ENCODE assay signal across 8 cellular contexts in genomic region chr2:152099655-152100050, GRCh38. TPM values are rescaled to one million over a fixed set of nuclear protein-coding genes. Genes with fewer than 3 reads are reported as not detected.
DNase-seq lines count a peak whose midpoint lies in the region; ATAC-seq and TF ChIP-seq lines count a peak whose summit lies in the region.
"Had no signal": no experiment of that assay in that cellular context is flagged by ENCODE, and none has a peak within 500 bp of the region (broad histone marks: within the 10 kb centered on the region; RNA-seq: fewer than 3 reads in every experiment).

No MANE protein-coding gene starts in this region.

- no peak overlapping the region for H2AFZ ChIP-seq in GM23248

- H3K27me3 ChIP-seq in GM23248 (replicated peaks; ENCODE audit: insufficient read depth) (peaks cover 67% of the 10 kb centered on the region), iPS DF 6.9 (ENCODE audit: control insufficient read depth, insufficient read depth, low read length) (peaks cover 23% of the 10 kb centered on the region), skeletal muscle tissue (ENCODE audit: control insufficient read depth in 3 of 3, insufficient read depth in 3 of 3, low read length in 3 of 3) (peaks cover 3 to 38% (median 29%) of the 10 kb centered on the region in 3 donors), left lung (peaks cover 16 to 46% of the 10 kb centered on the region in 2 donors)

- H3F3A ChIP-seq in GM23248 (ENCODE audit: insufficient read depth), result 0 out of 2 replicates have a peak, but pooled peaks cover 7% of the 10 kb centered on the region

- TF ChIP-seq CTCF in WI38 (IDR thresholded peaks at IDR 0.05; ENCODE audit: low read depth, low read length), result no peak
- TF ChIP-seq CTCF in left lung (IDR thresholded peaks at IDR 0.05), result no peak

- in situ Hi-C loops in GM23248 (cut with MboI), result no loop called here

- no peaks in the 10 kb centered on the region for H3K79me2 ChIP-seq in GM23248 (ENCODE audit: insufficient read depth)

- 36 to 38% methylated on average over 9 of the region's 9 CpGs for WGBS in GM23248 (ENCODE audit: low coverage in 1 of 2, low lambda C conversion rate in 2 of 2, missing lambda C conversion rate in 2 of 2), 2 experiments
- WGBS in iPS DF 6.9 (ENCODE audit: insufficient coverage, insufficient read length), result 100% methylated on average over 2 of the region's 9 CpGs

- H3K27ac ChIP-seq in GM23248 (no peak overlapping the region), iPS DF 6.9 (ENCODE audit: low read length) (no peak overlapping the region), skeletal muscle tissue (ENCODE audit: low read depth, low read length) (no peak overlapping the region), left lung (no peak overlapping the region)

- H4K20me1 ChIP-seq in GM23248 (ENCODE audit: insufficient read depth), result no peaks in the 10 kb centered on the region

- H3K9me2 ChIP-seq in GM23248 (ENCODE audit: insufficient read depth), result no peaks in the 10 kb centered on the region

- H3K9ac ChIP-seq in GM23248 (no peak overlapping the region), skeletal muscle tissue (ENCODE audit: low read depth in 1 of 3, low read length in 3 of 3) (peak overlapping the region in 1 of 3 donors; percentile 40)

- H3K9me3 ChIP-seq in GM23248 (ENCODE audit: low read depth), result no peaks in the 10 kb centered on the region
- no peaks in the 10 kb centered on the region for H3K9me3 ChIP-seq in iPS DF 6.9 (ENCODE audit: control insufficient read depth, insufficient read depth, low read length)
- H3K9me3 ChIP-seq in skeletal muscle tissue (ENCODE audit: control insufficient read depth in 3 of 3, low read length in 3 of 3), result no peaks in the 10 kb centered on the region
- no peaks in the 10 kb centered on the region for H3K9me3 ChIP-seq in left lung

- intact Hi-C loops in left lung (cut with DNase I), result no loop called here

- H3K4me2 ChIP-seq in GM23248 (ENCODE audit: unreplicated experiment), result peak overlapping the region; percentile 67

- DNase-seq in GM23248 (no peak), iPS DF 6.9 (ENCODE audit: low read depth, low spot score) (no peak), left lung (no peak)
- DNase-seq: NCI-H187 treated with DMSO at 0.1 percent for 48 hours had no signal

- H3K4me1 ChIP-seq in GM23248 (ENCODE audit: insufficient read depth) (peaks cover 7% of the 10 kb centered on the region; the same call in 1 of the 2 replicates), iPS DF 6.9 (ENCODE audit: control insufficient read depth, insufficient read depth, low read length) (0 out of 2 replicates have a peak, but pooled peaks cover 1% of the 10 kb centered on the region), skeletal muscle tissue (ENCODE audit: control insufficient read depth in 3 of 3, insufficient read depth in 3 of 3, low read length in 3 of 3) (peaks cover 7 to 19% (median 17%) of the 10 kb centered on the region in 3 donors), left lung (peaks cover 0 to 25% of the 10 kb centered on the region in 2 donors)

- H3K36me3 ChIP-seq in GM23248 (ENCODE audit: low read depth), result no peaks in the 10 kb centered on the region
- no peaks in the 10 kb centered on the region for H3K36me3 ChIP-seq in iPS DF 6.9 (ENCODE audit: control insufficient read depth, insufficient read depth, low read length)
- H3K36me3 ChIP-seq in skeletal muscle tissue (ENCODE audit: control insufficient read depth in 3 of 3, insufficient read depth in 3 of 3, low read length in 3 of 3), result no peaks in the 10 kb centered on the region
- H3K36me3 ChIP-seq in left lung, result no peaks in the 10 kb centered on the region

- H3K4me3 ChIP-seq in GM23248 (no peak overlapping the region), WI38 (ENCODE audit: low read depth, low read length) (peak overlapping the region; percentile 59), iPS DF 6.9 (ENCODE audit: low read length) (peak overlapping the region; percentile 57; the same call in 1 of the 2 replicates), skeletal muscle tissue (ENCODE audit: low read length in 3 of 3) (peak overlapping the region; percentile 62 to 74 (median 70)), left lung (peak overlapping the region in 1 of 2 donors; percentile 59)

- ATAC-seq in GM21825 (IDR thresholded peaks at IDR 0.05; ENCODE audit: unreplicated experiment) (no peak), left lung (no peak), GM19455 (IDR thresholded peaks at IDR 0.05; ENCODE audit: unreplicated experiment) (no peak)

RNA-seq across cellular contexts. Expression of gene CACNB4, which starts 0.8 kb away (rescaled TPM):
- total RNA-seq in GM23248 (2014; rRNA removed; shearing (Covaris generic)), result 0.11 TPM in 1 of 2 replicates, not detected in the other
- polyA plus RNA-seq in GM23248 (2016; fragmentation: Nextera tagmentation; extraction: Ambion mirVana), result 0.05 TPM in 1 of 2 replicates, not detected in the other
- total RNA-seq in skeletal muscle tissue, result 7.8 TPM
- 1 to 10 TPM; 6.8 to 7.8 TPM for total RNA-seq in left lung
